23 cellular contexts compared by ENCODE assay signal in the genomic region with DNA sequence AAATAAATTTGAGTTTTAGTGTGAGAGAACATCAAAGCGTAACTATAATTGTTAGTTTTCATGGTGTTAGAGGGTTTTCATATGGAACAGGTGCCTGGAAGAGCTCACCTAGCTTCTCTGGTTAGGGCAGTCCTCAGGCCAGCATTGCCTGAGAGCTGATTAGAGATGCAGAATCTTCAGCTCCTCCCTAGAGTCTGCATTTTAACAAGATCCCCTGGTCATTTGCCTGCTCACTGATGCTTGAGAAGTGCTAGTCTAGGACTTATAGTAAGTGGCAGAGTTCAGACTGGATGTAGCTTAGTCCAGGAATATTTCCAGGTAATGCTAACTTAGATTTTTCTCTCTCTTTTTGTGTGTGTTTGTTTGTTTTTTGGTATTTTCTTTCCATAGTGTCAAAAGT.
"Had no signal": no experiment of that assay in that cellular context is flagged by ENCODE, and none has a peak within 500 bp of the region (broad histone marks: within the 10 kb centered on the region; RNA-seq: fewer than 3 reads in every experiment).

No MANE protein-coding gene starts in this region.

- H3K4me1 ChIP-seq: gastrocnemius medialis, prostate gland, sigmoid colon, transverse colon, upper lobe of right lung, uterus had no signal

- H3K27me3 ChIP-seq: dorsolateral prefrontal cortex, gastrocnemius medialis, sigmoid colon, transverse colon, upper lobe of right lung, uterus had no signal

- H3K4me1 Mint-ChIP-seq: endodermal cell; memory B cell; natural killer cell; neural crest cell; stimulated activated memory B cell treated with anti-CD40 and anti-IgM and Interleukin-4, amounts not matched to agents 10 μg/mL and 1 μg/mL and 100 μg/mL, for 72 hours had no signal

- H3K4me3 ChIP-seq: dorsolateral prefrontal cortex, gastrocnemius medialis, lung, prostate gland, sigmoid colon, thoracic aorta, transverse colon, upper lobe of right lung, uterus had no signal

- H3K27me3 Mint-ChIP-seq: memory B cell; stimulated activated memory B cell treated with anti-CD40 and anti-IgM and Interleukin-4, amounts not matched to agents 10 μg/mL and 1 μg/mL and 100 μg/mL, for 72 hours; stimulated activated naive CD8-positive, alpha-beta T cell treated with anti-CD3 and anti-CD28 coated beads, Interleukin-15, Interleukin-2, amounts not matched to agents 100 ng/mL and 50 ng/mL, for 24 hours had no signal

- DNase-seq: dorsolateral prefrontal cortex; effector CD8-positive, alpha-beta T cell; endodermal cell; foreskin fibroblast; gastrocnemius medialis; head of caudate nucleus; natural killer cell; right cardiac atrium; sigmoid colon; stimulated activated CD4-positive, alpha-beta T cell treated with anti-CD3 and anti-CD28 coated beads, Interleukin-4, amount 100 ng/mL, for 4 hours; transverse colon; upper lobe of right lung; uterus had no signal

- H3K4me3 Mint-ChIP-seq: endodermal cell; memory B cell; natural killer cell; neural crest cell; stimulated activated memory B cell treated with anti-CD40 and anti-IgM and Interleukin-4, amounts not matched to agents 10 μg/mL and 1 μg/mL and 100 μg/mL, for 72 hours; stimulated activated naive CD8-positive, alpha-beta T cell treated with anti-CD3 and anti-CD28 coated beads, Interleukin-15, Interleukin-2, amounts not matched to agents 100 ng/mL and 50 ng/mL, for 24 hours had no signal

- H3K36me3 ChIP-seq: uterus had no signal

- H3K27ac ChIP-seq: dorsolateral prefrontal cortex, epithelial cell of prostate, gastrocnemius medialis, prostate gland, sigmoid colon, thoracic aorta, transverse colon, upper lobe of right lung, uterus had no signal

- ATAC-seq: esophagus mucosa; gastrocnemius medialis; left lobe of liver; natural killer cell; right cardiac atrium; stimulated activated memory B cell treated with anti-CD40 and anti-IgM and Interleukin-4, amounts not matched to agents 10 μg/mL and 1 μg/mL and 100 μg/mL, for 72 hours; upper lobe of right lung had no signal

- H3K9me3 Mint-ChIP-seq: endodermal cell; memory B cell; natural killer cell; neural crest cell; stimulated activated memory B cell treated with anti-CD40 and anti-IgM and Interleukin-4, amounts not matched to agents 10 μg/mL and 1 μg/mL and 100 μg/mL, for 72 hours; stimulated activated naive CD8-positive, alpha-beta T cell treated with anti-CD3 and anti-CD28 coated beads, Interleukin-15, Interleukin-2, amounts not matched to agents 100 ng/mL and 50 ng/mL, for 24 hours had no signal

- H3K9me3 ChIP-seq: gastrocnemius medialis, prostate gland, sigmoid colon, thoracic aorta, transverse colon, upper lobe of right lung, uterus had no signal

- H3K27ac Mint-ChIP-seq: endodermal cell; memory B cell; natural killer cell; stimulated activated memory B cell treated with anti-CD40 and anti-IgM and Interleukin-4, amounts not matched to agents 10 μg/mL and 1 μg/mL and 100 μg/mL, for 72 hours; stimulated activated naive CD8-positive, alpha-beta T cell treated with anti-CD3 and anti-CD28 coated beads, Interleukin-15, Interleukin-2, amounts not matched to agents 100 ng/mL and 50 ng/mL, for 24 hours had no signal
